ENCODE assay signal across 13 cellular contexts in genomic region chr15:82535566-82536408, GRCh38. TPM values are rescaled to one million over a fixed set of nuclear protein-coding genes. Genes with fewer than 3 reads are reported as not detected.
DNase-seq lines count a peak whose midpoint lies in the region; ATAC-seq and TF ChIP-seq lines count a peak whose summit lies in the region.
"Had no signal": no experiment of that assay in that cellular context is flagged by ENCODE, and none has a peak within 500 bp of the region (broad histone marks: within the 10 kb centered on the region; RNA-seq: fewer than 3 reads in every experiment).

No MANE protein-coding gene starts in this region.

- CTCF ChIA-PET in HEK293T (lab: Yijun Ruan, JAX) = no interaction called here
- CTCF ChIA-PET in activated CD4-positive, alpha-beta memory T cell treated with anti-CD3 and anti-CD28 coated beads, Interleukin-2, amount 10 ng/mL, durations not matched to agents 7 days and 5 days (lab: Charles Lee) = interaction anchor here (1.0 kb wide), 1 partner anchor 532 kb away, joined by 3 read pairs; no protein-coding TSS in a partner anchor

- no peaks in the 10 kb centered on the region for H3K27me3 ChIP-seq in DOHH2 (ENCODE audit: control insufficient read depth, low read length)
- H3K27me3 ChIP-seq: gastrocnemius medialis had no signal

- H3K4me1 Mint-ChIP-seq in activated CD4-positive, alpha-beta memory T cell treated with anti-CD3 and anti-CD28 coated beads, Interleukin-2, amount 10 ng/mL, durations not matched to agents 7 days and 5 days = peaks cover 39% of the 10 kb centered on the region
- peaks cover 24% of the 10 kb centered on the region for H3K4me1 Mint-ChIP-seq in mesothelial cell of epicardium

- H3K36me3 Mint-ChIP-seq in activated CD4-positive, alpha-beta memory T cell treated with anti-CD3 and anti-CD28 coated beads, Interleukin-2, amount 10 ng/mL, durations not matched to agents 7 days and 5 days (ENCODE audit: low read depth) = peaks cover 63% of the 10 kb centered on the region
- H3K36me3 Mint-ChIP-seq in mesothelial cell of epicardium = peaks cover 28% of the 10 kb centered on the region

- peaks cover 27% of the 10 kb centered on the region for H4K20me1 ChIP-seq in DOHH2 (ENCODE audit: control insufficient read depth, insufficient read depth, low read depth, low read length)

- H3K9me3 ChIP-seq in DOHH2 (ENCODE audit: control insufficient read depth, insufficient read depth, low read length) = no peaks in the 10 kb centered on the region
- H3K9me3 ChIP-seq: gastrocnemius medialis, left ventricle myocardium inferior, thoracic aorta had no signal

- H3K36me3 ChIP-seq in DOHH2 (ENCODE audit: control insufficient read depth, low read length) = peaks cover 70% of the 10 kb centered on the region

- TF ChIP-seq CTCF in DOHH2 (IDR thresholded peaks at IDR 0.05; ENCODE audit: low read depth, low read length, poor library complexity, severe bottlenecking) (no peak), mesothelial cell of epicardium (IDR thresholded peaks at IDR 0.05; ENCODE audit: unreplicated experiment) (no peak)

- DNase-seq in HEK293T (ENCODE audit: extremely low spot score) (no peak), mesothelial cell of epicardium (ENCODE audit: low spot score in 2 of 2, unreplicated experiment in 2 of 2) (no peak), NCI-H774 (lab: John Stamatoyannopoulos, UW) (no peak)
- no peak for DNase-seq in activated CD4-positive, alpha-beta memory T cell treated with anti-CD3 and anti-CD28 coated beads, Interleukin-2, amount 10 ng/mL, durations not matched to agents 7 days and 5 days
- DNase-seq: gastrocnemius medialis, left ventricle myocardium inferior, NCI-H524 treated with DMSO at 0.1 percent for 48 hours, posterior cingulate gyrus had no signal

- H3K4me1 ChIP-seq in DOHH2 (ENCODE audit: control insufficient read depth, low read length) = peaks cover 44% of the 10 kb centered on the region

- POLR2A ChIA-PET in HEK293T (lab: Yijun Ruan, JAX) = interaction anchor here (0.7 to 2.3 kb wide), 8 partner anchors 8 to 368 kb away, joined by 3 to 12 read pairs (median 4); no protein-coding TSS in a partner anchor
- POLR2A ChIA-PET in activated CD4-positive, alpha-beta memory T cell treated with anti-CD3 and anti-CD28 coated beads, Interleukin-2, amount 10 ng/mL, durations not matched to agents 7 days and 5 days (lab: Charles Lee) = interaction anchor here (0.9 to 1.0 kb wide), 2 partner anchors 276 to 450 kb away, joined by 3 read pairs; partner anchors contain the start of gene RAMAC

- H3K9me3 Mint-ChIP-seq in activated CD4-positive, alpha-beta memory T cell treated with anti-CD3 and anti-CD28 coated beads, Interleukin-2, amount 10 ng/mL, durations not matched to agents 7 days and 5 days = no peaks in the 10 kb centered on the region
- H3K9me3 Mint-ChIP-seq in mesothelial cell of epicardium = no peaks in the 10 kb centered on the region

- peaks cover 61% of the 10 kb centered on the region for H3F3A ChIP-seq in DOHH2 (ENCODE audit: control insufficient read depth, insufficient read depth)

- peaks cover 46% of the 10 kb centered on the region for H3K79me2 ChIP-seq in DOHH2 (ENCODE audit: control insufficient read depth, low read length)

- no peak for ATAC-seq in HG03159 (IDR thresholded peaks at IDR 0.05; ENCODE audit: unreplicated experiment)
- no peak for ATAC-seq in GM21367 (IDR thresholded peaks at IDR 0.05; ENCODE audit: unreplicated experiment)
- ATAC-seq in HG02798 (IDR thresholded peaks at IDR 0.05; ENCODE audit: poor library complexity, unreplicated experiment) = no peak
- ATAC-seq: gastrocnemius medialis had no signal

- 0 out of 2 replicates have a peak overlapping the region, but pooled peaks have one; percentile 2 for H3K27ac ChIP-seq in DOHH2 (ENCODE audit: low read depth, low read length)
- H3K27ac ChIP-seq: left ventricle myocardium inferior, thoracic aorta had no signal

- no peaks in the 10 kb centered on the region for H3K9me2 ChIP-seq in DOHH2 (replicated peaks; ENCODE audit: control insufficient read depth, low read length)

- no peak overlapping the region for H3K4me3 Mint-ChIP-seq in activated CD4-positive, alpha-beta memory T cell treated with anti-CD3 and anti-CD28 coated beads, Interleukin-2, amount 10 ng/mL, durations not matched to agents 7 days and 5 days
- H3K4me3 Mint-ChIP-seq in mesothelial cell of epicardium = no peak overlapping the region

- no peaks in the 10 kb centered on the region for H3K27me3 Mint-ChIP-seq in activated CD4-positive, alpha-beta memory T cell treated with anti-CD3 and anti-CD28 coated beads, Interleukin-2, amount 10 ng/mL, durations not matched to agents 7 days and 5 days
- no peaks in the 10 kb centered on the region for H3K27me3 Mint-ChIP-seq in mesothelial cell of epicardium (ENCODE audit: low read depth)

- no peak overlapping the region for H3K4me3 ChIP-seq in DOHH2 (ENCODE audit: low read length)
- H3K4me3 ChIP-seq: gastrocnemius medialis, left ventricle myocardium inferior, thoracic aorta had no signal

- no peak overlapping the region for H3K4me2 ChIP-seq in DOHH2 (ENCODE audit: low read length)

- H3K27ac Mint-ChIP-seq in activated CD4-positive, alpha-beta memory T cell treated with anti-CD3 and anti-CD28 coated beads, Interleukin-2, amount 10 ng/mL, durations not matched to agents 7 days and 5 days = peak overlapping the region; percentile 44
- peak overlapping the region; percentile 80 for H3K27ac Mint-ChIP-seq in mesothelial cell of epicardium

TF ChIP-seq in HEK293T, 16 proteins besides CTCF, POLR2A, EP300 and RAD21:
- TF ChIP-seq L3MBTL2 (conservative IDR thresholded peaks at IDR 0.05) (0 out of 2 replicates have a peak, but pooled peaks have one; percentile 27), SP1 (IDR thresholded peaks at IDR 0.05) (no peak)

RNA-seq across cellular contexts. Expression of gene RPS17, which starts 4.5 kb away (rescaled TPM):
- 1,000 to 10,000 TPM; 1,261 to 1,293 TPM for total RNA-seq in activated CD4-positive, alpha-beta memory T cell treated with anti-CD3 and anti-CD28 coated beads, Interleukin-2, amount 10 ng/mL, durations not matched to agents 7 days and 5 days
- 1,564 to 1,650 TPM (median 1,638 TPM) in 3 replicates for total RNA-seq in mesothelial cell of epicardium
